In the genomic region with DNA sequence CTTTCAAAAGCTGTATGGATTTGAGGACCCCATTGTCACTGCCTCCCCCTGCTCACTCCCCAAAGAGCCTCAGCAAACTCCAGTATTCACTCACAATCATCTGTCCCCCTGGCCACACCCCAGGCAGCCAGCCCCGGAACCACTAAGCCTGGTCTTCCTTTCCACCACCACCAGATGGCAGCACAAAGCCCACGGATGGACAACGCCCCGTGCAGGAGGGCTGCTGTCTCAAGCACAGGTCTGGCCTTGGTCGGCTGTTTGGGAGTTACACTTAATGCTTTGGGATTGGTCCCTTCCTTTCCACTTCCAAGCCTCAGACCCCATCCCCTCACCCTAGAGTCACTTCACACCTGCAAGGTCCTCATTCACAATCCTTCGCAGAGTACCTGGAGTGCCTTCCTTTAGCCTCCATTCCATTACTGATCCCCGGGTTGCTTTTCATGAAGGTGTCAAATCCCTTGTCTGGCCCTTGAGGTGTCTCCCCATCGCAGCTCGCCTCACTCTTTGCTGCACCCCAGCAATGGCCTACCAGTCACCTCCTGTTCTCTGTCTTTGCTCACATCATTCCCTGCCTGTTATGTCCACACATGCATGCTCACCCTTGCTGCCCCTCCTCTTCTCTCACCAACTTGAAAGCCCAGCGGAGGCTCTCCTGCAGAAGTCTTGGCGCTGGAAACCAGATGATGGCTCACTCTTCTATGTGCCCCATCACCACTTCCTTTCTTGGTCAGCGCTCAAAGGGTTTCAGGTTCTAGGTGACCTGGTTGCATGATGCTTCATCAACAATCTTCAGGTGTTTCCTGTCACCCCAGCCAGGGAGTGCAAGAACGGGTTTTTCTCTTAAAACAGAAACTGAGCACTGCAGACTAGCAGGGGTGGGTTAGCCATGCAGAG, we compare ENCODE assay signal across 8 cellular contexts.
DNase-seq lines count a peak whose midpoint lies in the region; ATAC-seq lines count a peak whose summit lies in the region.

No MANE protein-coding gene starts in this region.

- DNase-seq in NCI-H187 (lab: John Stamatoyannopoulos, UW) (peak; percentile 20 to 66), NCI-H187 treated with DMSO at 0.1 percent for 48 hours (lab: John Stamatoyannopoulos, UW) (no peak), NCI-H1417 treated with DMSO at 0.1 percent for 48 hours (lab: John Stamatoyannopoulos, UW) (peak; percentile 14), T-helper 2 cell (peak; percentile 63 to 97 (median 74)), anterior cingulate cortex (lab: John Stamatoyannopoulos, UW) (peak in 46 of 58 donors; percentile 15 to 72 (median 38)), hippocampal formation (lab: John Stamatoyannopoulos, UW) (peak; percentile 24 to 36)
- peak; percentile 66 to 76 for DNase-seq in stimulated activated CD4-positive, alpha-beta T cell treated with anti-CD3 and anti-CD28 coated beads, Interleukin-15, amount 100 ng/mL, for 1 hour (ENCODE audit: low read depth in 1 of 2, low spot score in 1 of 2)

- ATAC-seq in HG02798 (IDR thresholded peaks at IDR 0.05; ENCODE audit: poor library complexity, unreplicated experiment): peak; percentile 61
